In the genomic region with DNA sequence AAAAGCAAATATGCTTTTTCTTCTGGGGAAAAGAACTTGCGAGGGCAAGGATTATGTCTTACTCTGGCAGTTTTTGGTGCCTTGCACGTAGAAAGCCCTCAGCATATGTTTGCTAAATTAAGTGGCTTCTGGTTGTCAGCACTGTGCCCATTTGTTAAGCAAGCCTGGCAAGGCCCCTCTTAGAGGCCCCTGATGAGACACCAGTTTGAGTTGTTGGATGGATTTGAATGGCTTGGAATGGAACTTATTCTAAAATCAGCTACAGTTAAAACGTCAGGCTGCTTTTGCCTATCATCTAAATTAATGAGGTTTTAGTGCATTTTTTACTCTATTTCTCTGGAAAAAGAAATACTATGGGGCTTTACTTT, we compare ENCODE assay signal across 1 cellular context.
TF ChIP-seq lines count a peak whose summit lies in the region.

No MANE protein-coding gene starts in this region.

TF ChIP-seq in GM12878, 131 proteins besides CTCF, POLR2A, EP300 and RAD21:
- TF ChIP-seq NFIC (IDR thresholded peaks at IDR 0.05; ENCODE audit: low read depth, low read length) (no peak), SMAD1 (IDR thresholded peaks at IDR 0.05; ENCODE audit: low read depth, partially characterized antibody) (no peak), ATF7 (IDR thresholded peaks at IDR 0.05; ENCODE audit: low read depth) (no peak), SRF (IDR thresholded peaks at IDR 0.05; ENCODE audit: low read depth in 2 of 2, low read length in 2 of 2) (no peak), EZH2 (IDR thresholded peaks at IDR 0.05; ENCODE audit: borderline replicate concordance, control insufficient read depth, low read depth, low read length) (no peak), SMARCA5 (IDR thresholded peaks at IDR 0.05) (no peak), LARP7 (IDR thresholded peaks at IDR 0.05) (no peak), WRNIP1 (IDR thresholded peaks at IDR 0.05; ENCODE audit: borderline replicate concordance, low read depth, low read length) (no peak), NFYA (IDR thresholded peaks at IDR 0.05; ENCODE audit: borderline replicate concordance, low read depth, low read length) (no peak), MEF2A (IDR thresholded peaks at IDR 0.05; ENCODE audit: insufficient read depth, low read depth, low read length) (no peak), BCL11A (IDR thresholded peaks at IDR 0.05; ENCODE audit: low read depth, low read length) (no peak)
- TF ChIP-seq, protein P1, sequence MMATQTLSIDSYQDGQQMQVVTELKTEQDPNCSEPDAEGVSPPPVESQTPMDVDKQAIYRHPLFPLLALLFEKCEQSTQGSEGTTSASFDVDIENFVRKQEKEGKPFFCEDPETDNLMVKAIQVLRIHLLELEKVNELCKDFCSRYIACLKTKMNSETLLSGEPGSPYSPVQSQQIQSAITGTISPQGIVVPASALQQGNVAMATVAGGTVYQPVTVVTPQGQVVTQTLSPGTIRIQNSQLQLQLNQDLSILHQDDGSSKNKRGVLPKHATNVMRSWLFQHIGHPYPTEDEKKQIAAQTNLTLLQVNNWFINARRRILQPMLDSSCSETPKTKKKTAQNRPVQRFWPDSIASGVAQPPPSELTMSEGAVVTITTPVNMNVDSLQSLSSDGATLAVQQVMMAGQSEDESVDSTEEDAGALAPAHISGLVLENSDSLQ (IDR thresholded peaks at IDR 0.05) = no peak
- TF ChIP-seq, protein P2, sequence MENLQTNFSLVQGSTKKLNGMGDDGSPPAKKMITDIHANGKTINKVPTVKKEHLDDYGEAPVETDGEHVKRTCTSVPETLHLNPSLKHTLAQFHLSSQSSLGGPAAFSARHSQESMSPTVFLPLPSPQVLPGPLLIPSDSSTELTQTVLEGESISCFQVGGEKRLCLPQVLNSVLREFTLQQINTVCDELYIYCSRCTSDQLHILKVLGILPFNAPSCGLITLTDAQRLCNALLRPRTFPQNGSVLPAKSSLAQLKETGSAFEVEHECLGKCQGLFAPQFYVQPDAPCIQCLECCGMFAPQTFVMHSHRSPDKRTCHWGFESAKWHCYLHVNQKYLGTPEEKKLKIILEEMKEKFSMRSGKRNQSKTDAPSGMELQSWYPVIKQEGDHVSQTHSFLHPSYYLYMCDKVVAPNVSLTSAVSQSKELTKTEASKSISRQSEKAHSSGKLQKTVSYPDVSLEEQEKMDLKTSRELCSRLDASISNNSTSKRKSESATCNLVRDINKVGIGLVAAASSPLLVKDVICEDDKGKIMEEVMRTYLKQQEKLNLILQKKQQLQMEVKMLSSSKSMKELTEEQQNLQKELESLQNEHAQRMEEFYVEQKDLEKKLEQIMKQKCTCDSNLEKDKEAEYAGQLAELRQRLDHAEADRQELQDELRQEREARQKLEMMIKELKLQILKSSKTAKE (IDR thresholded peaks at IDR 0.05; ENCODE audit: low read depth, poor library complexity, severe bottlenecking) = no peak
- TF ChIP-seq, protein P3, sequence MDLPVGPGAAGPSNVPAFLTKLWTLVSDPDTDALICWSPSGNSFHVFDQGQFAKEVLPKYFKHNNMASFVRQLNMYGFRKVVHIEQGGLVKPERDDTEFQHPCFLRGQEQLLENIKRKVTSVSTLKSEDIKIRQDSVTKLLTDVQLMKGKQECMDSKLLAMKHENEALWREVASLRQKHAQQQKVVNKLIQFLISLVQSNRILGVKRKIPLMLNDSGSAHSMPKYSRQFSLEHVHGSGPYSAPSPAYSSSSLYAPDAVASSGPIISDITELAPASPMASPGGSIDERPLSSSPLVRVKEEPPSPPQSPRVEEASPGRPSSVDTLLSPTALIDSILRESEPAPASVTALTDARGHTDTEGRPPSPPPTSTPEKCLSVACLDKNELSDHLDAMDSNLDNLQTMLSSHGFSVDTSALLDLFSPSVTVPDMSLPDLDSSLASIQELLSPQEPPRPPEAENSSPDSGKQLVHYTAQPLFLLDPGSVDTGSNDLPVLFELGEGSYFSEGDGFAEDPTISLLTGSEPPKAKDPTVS (IDR thresholded peaks at IDR 0.05; ENCODE audit: low read depth, low read length) = no peak
- TF ChIP-seq, protein P4, sequence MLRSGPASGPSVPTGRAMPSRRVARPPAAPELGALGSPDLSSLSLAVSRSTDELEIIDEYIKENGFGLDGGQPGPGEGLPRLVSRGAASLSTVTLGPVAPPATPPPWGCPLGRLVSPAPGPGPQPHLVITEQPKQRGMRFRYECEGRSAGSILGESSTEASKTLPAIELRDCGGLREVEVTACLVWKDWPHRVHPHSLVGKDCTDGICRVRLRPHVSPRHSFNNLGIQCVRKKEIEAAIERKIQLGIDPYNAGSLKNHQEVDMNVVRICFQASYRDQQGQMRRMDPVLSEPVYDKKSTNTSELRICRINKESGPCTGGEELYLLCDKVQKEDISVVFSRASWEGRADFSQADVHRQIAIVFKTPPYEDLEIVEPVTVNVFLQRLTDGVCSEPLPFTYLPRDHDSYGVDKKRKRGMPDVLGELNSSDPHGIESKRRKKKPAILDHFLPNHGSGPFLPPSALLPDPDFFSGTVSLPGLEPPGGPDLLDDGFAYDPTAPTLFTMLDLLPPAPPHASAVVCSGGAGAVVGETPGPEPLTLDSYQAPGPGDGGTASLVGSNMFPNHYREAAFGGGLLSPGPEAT (IDR thresholded peaks at IDR 0.05; ENCODE audit: low read depth) = no peak
